1 cellular context compared by ENCODE assay signal in the genomic region with DNA sequence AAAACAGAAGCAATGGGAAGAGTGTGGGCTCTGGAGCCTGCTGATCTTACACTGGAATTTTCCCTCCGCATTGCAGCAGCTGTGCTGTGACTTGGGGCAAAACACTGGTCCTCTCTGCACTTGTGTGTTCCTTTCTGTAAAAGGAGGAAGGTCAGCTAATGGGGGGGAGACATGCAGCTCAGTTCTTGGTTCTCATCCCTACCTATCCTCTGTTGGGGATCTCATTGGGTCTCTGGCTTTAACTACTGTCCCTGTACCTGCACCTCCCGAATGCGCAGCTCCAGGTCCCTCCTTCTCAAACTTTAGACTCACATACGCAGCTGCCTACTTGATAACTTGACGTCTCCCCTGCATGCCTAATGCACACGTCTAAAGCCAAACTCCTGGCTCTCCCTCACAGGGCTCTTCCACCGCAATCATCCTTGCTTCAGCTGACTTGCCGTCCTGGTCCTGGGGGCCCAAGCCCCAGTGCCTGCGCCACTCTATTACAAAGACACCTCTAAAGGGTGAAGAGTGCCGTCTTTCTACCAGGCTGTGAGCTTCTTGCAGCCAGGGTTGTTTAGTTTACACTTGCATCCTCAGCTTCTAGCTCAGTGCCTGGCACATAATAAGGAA.
TF ChIP-seq lines count a peak whose summit lies in the region.

No MANE protein-coding gene starts in this region.

TF ChIP-seq in GM12878, 131 proteins besides CTCF, POLR2A, EP300 and RAD21:
- TF ChIP-seq CREB1 (IDR thresholded peaks at IDR 0.05; ENCODE audit: low read depth) (no peak), KDM1A (IDR thresholded peaks at IDR 0.05; ENCODE audit: borderline replicate concordance) (no peak), IKZF2 (IDR thresholded peaks at IDR 0.05) (no peak), SMAD5 (IDR thresholded peaks at IDR 0.05; ENCODE audit: low read depth) (no peak), EGR1 (IDR thresholded peaks at IDR 0.05; ENCODE audit: borderline replicate concordance in 1 of 2, low read depth in 2 of 2, low read length in 2 of 2) (no peak), BCL11A (IDR thresholded peaks at IDR 0.05; ENCODE audit: low read depth, low read length) (no peak), EED (IDR thresholded peaks at IDR 0.05; ENCODE audit: low read depth) (no peak), JUNB (IDR thresholded peaks at IDR 0.05) (no peak), CHD4 (IDR thresholded peaks at IDR 0.05) (no peak), BHLHE40 (IDR thresholded peaks at IDR 0.05; ENCODE audit: borderline replicate concordance in 1 of 2, low read depth in 2 of 2, low read length in 1 of 2) (no peak), TCF12 (IDR thresholded peaks at IDR 0.05; ENCODE audit: low read depth, low read length) (no peak), SREBF1 (IDR thresholded peaks at IDR 0.05; ENCODE audit: low read length) (no peak), POU2F2 (IDR thresholded peaks at IDR 0.05; ENCODE audit: borderline replicate concordance, low read depth, low read length) (no peak)
- TF ChIP-seq, protein P1, sequence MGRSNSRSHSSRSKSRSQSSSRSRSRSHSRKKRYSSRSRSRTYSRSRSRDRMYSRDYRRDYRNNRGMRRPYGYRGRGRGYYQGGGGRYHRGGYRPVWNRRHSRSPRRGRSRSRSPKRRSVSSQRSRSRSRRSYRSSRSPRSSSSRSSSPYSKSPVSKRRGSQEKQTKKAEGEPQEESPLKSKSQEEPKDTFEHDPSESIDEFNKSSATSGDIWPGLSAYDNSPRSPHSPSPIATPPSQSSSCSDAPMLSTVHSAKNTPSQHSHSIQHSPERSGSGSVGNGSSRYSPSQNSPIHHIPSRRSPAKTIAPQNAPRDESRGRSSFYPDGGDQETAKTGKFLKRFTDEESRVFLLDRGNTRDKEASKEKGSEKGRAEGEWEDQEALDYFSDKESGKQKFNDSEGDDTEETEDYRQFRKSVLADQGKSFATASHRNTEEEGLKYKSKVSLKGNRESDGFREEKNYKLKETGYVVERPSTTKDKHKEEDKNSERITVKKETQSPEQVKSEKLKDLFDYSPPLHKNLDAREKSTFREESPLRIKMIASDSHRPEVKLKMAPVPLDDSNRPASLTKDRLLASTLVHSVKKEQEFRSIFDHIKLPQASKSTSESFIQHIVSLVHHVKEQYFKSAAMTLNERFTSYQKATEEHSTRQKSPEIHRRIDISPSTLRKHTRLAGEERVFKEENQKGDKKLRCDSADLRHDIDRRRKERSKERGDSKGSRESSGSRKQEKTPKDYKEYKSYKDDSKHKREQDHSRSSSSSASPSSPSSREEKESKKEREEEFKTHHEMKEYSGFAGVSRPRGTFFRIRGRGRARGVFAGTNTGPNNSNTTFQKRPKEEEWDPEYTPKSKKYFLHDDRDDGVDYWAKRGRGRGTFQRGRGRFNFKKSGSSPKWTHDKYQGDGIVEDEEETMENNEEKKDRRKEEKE (IDR thresholded peaks at IDR 0.05) = no peak
- TF ChIP-seq, protein P2, sequence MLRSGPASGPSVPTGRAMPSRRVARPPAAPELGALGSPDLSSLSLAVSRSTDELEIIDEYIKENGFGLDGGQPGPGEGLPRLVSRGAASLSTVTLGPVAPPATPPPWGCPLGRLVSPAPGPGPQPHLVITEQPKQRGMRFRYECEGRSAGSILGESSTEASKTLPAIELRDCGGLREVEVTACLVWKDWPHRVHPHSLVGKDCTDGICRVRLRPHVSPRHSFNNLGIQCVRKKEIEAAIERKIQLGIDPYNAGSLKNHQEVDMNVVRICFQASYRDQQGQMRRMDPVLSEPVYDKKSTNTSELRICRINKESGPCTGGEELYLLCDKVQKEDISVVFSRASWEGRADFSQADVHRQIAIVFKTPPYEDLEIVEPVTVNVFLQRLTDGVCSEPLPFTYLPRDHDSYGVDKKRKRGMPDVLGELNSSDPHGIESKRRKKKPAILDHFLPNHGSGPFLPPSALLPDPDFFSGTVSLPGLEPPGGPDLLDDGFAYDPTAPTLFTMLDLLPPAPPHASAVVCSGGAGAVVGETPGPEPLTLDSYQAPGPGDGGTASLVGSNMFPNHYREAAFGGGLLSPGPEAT (IDR thresholded peaks at IDR 0.05; ENCODE audit: low read depth) = no peak
- TF ChIP-seq, protein P3, sequence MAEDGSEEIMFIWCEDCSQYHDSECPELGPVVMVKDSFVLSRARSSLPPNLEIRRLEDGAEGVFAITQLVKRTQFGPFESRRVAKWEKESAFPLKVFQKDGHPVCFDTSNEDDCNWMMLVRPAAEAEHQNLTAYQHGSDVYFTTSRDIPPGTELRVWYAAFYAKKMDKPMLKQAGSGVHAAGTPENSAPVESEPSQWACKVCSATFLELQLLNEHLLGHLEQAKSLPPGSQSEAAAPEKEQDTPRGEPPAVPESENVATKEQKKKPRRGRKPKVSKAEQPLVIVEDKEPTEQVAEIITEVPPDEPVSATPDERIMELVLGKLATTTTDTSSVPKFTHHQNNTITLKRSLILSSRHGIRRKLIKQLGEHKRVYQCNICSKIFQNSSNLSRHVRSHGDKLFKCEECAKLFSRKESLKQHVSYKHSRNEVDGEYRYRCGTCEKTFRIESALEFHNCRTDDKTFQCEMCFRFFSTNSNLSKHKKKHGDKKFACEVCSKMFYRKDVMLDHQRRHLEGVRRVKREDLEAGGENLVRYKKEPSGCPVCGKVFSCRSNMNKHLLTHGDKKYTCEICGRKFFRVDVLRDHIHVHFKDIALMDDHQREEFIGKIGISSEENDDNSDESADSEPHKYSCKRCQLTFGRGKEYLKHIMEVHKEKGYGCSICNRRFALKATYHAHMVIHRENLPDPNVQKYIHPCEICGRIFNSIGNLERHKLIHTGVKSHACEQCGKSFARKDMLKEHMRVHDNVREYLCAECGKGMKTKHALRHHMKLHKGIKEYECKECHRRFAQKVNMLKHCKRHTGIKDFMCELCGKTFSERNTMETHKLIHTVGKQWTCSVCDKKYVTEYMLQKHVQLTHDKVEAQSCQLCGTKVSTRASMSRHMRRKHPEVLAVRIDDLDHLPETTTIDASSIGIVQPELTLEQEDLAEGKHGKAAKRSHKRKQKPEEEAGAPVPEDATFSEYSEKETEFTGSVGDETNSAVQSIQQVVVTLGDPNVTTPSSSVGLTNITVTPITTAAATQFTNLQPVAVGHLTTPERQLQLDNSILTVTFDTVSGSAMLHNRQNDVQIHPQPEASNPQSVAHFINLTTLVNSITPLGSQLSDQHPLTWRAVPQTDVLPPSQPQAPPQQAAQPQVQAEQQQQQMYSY (CRISPR knock-in tag; IDR thresholded peaks at IDR 0.05) = no peak
- TF ChIP-seq, protein P4, sequence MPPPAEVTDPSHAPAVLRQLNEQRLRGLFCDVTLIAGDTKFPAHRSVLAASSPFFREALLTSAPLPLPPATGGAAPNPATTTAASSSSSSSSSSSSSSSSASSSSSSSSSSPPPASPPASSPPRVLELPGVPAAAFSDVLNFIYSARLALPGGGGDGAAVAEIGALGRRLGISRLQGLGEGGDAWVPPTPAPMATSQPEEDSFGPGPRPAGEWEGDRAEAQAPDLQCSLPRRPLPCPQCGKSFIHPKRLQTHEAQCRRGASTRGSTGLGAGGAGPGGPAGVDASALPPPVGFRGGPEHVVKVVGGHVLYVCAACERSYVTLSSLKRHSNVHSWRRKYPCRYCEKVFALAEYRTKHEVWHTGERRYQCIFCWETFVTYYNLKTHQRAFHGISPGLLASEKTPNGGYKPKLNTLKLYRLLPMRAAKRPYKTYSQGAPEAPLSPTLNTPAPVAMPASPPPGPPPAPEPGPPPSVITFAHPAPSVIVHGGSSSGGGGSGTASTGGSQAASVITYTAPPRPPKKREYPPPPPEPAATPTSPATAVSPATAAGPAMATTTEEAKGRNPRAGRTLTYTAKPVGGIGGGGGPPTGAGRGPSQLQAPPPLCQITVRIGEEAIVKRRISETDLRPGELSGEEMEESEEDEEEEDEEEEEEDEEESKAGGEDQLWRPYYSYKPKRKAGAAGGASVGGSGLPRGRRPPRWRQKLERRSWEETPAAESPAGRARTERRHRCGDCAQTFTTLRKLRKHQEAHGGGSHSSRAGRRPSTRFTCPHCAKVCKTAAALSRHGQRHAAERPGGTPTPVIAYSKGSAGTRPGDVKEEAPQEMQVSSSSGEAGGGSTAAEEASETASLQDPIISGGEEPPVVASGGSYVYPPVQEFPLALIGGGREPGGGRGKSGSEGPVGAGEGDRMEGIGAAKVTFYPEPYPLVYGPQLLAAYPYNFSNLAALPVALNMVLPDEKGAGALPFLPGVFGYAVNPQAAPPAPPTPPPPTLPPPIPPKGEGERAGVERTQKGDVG (CRISPR knock-in tag; IDR thresholded peaks at IDR 0.05) = no peak
- TF ChIP-seq, protein P5, sequence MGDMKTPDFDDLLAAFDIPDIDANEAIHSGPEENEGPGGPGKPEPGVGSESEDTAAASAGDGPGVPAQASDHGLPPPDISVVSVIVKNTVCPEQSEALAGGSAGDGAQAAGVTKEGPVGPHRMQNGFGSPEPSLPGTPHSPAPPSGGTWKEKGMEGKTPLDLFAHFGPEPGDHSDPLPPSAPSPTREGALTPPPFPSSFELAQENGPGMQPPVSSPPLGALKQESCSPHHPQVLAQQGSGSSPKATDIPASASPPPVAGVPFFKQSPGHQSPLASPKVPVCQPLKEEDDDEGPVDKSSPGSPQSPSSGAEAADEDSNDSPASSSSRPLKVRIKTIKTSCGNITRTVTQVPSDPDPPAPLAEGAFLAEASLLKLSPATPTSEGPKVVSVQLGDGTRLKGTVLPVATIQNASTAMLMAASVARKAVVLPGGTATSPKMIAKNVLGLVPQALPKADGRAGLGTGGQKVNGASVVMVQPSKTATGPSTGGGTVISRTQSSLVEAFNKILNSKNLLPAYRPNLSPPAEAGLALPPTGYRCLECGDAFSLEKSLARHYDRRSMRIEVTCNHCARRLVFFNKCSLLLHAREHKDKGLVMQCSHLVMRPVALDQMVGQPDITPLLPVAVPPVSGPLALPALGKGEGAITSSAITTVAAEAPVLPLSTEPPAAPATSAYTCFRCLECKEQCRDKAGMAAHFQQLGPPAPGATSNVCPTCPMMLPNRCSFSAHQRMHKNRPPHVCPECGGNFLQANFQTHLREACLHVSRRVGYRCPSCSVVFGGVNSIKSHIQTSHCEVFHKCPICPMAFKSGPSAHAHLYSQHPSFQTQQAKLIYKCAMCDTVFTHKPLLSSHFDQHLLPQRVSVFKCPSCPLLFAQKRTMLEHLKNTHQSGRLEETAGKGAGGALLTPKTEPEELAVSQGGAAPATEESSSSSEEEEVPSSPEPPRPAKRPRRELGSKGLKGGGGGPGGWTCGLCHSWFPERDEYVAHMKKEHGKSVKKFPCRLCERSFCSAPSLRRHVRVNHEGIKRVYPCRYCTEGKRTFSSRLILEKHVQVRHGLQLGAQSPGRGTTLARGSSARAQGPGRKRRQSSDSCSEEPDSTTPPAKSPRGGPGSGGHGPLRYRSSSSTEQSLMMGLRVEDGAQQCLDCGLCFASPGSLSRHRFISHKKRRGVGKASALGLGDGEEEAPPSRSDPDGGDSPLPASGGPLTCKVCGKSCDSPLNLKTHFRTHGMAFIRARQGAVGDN (IDR thresholded peaks at IDR 0.05) = no peak
- TF ChIP-seq, protein P6, sequence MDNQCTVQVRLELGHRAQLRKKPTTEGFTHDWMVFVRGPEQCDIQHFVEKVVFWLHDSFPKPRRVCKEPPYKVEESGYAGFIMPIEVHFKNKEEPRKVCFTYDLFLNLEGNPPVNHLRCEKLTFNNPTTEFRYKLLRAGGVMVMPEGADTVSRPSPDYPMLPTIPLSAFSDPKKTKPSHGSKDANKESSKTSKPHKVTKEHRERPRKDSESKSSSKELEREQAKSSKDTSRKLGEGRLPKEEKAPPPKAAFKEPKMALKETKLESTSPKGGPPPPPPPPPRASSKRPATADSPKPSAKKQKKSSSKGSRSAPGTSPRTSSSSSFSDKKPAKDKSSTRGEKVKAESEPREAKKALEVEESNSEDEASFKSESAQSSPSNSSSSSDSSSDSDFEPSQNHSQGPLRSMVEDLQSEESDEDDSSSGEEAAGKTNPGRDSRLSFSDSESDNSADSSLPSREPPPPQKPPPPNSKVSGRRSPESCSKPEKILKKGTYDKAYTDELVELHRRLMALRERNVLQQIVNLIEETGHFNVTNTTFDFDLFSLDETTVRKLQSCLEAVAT (IDR thresholded peaks at IDR 0.05) = no peak
